In the genomic region with DNA sequence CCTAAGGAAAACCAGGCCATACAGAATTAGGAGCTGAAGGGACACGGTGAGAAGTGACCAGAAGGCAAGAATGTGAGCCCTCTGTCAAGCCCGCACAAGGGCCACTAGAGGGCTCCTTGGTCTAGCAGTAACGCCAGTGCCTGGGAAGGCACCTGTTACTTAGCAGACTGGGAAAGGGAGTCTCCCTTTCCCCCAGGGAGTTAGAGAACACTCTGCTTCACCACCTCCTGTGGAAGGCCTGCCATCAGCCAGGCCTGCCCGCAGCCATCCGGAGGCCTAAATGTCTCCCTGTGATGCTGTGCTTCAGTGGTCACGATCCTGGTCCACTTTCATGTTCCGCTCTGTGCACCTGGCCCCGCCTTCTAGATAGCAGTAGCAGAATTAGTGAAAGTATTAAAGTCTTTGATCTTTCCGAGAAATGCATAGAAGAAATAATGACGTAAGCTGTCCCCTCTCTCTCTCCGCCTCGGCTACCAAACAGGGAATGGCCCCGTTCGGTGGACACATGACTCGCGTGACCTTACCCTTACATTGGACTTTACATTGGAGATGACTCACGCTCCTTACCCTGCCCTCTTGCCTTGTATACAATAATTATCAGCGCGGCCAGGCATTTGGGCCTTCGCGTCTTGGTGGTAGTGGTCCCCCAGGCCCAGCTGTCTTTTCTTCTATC, we compare ENCODE assay signal across 9 cellular contexts. TPM values are rescaled to one million over a fixed set of nuclear protein-coding genes. Genes with fewer than 3 reads are reported as not detected.
A peak's percentile ranks its signal among the peaks of the same experiment; 100 is the strongest.
DNase-seq lines count a peak whose midpoint lies in the region; ATAC-seq, FAIRE-seq and TF ChIP-seq lines count a peak whose summit lies in the region.
"Had no signal": no experiment of that assay in that cellular context is flagged by ENCODE, and none has a peak within 500 bp of the region (broad histone marks: within the 10 kb centered on the region; RNA-seq: fewer than 3 reads in every experiment).

No MANE protein-coding gene starts in this region.

- FAIRE-seq in small intestine (lab: Jason Lieb, UNC), result no peak

- no peaks in the 10 kb centered on the region for H3K9me3 Mint-ChIP-seq in activated CD8-positive, alpha-beta T cell treated with anti-CD3 and anti-CD28 coated beads for 36 hours

- H3K27me3 ChIP-seq in small intestine (ENCODE audit: control insufficient read depth in 2 of 2, insufficient read depth in 2 of 2, low read length in 2 of 2), result no peaks in the 10 kb centered on the region

- ATAC-seq in activated CD8-positive, alpha-beta T cell treated with anti-CD3 and anti-CD28 coated beads for 36 hours, result no peak
- peak; percentile 37 for ATAC-seq in left ventricle myocardium superior
- ATAC-seq in GM19463 (IDR thresholded peaks at IDR 0.05; ENCODE audit: unreplicated experiment), result no peak
- no peak for ATAC-seq in HG02642 (IDR thresholded peaks at IDR 0.05; ENCODE audit: poor library complexity, unreplicated experiment)

- CTCF ChIA-PET in activated CD8-positive, alpha-beta T cell treated with anti-CD3 and anti-CD28 coated beads for 36 hours (lab: Charles Lee), result interaction anchor here (0.8 to 3.0 kb wide), 12 partner anchors 11 to 119 kb away, joined by 3 to 18 read pairs (median 4); a partner anchor contains a TSS

- POLR2A ChIA-PET in activated CD8-positive, alpha-beta T cell treated with anti-CD3 and anti-CD28 coated beads for 36 hours (lab: Charles Lee), result no interaction called here

- H3K4me1 Mint-ChIP-seq in activated CD8-positive, alpha-beta T cell treated with anti-CD3 and anti-CD28 coated beads for 36 hours (ENCODE audit: low read depth), result no peaks in the 10 kb centered on the region

- H3K27ac Mint-ChIP-seq in activated CD8-positive, alpha-beta T cell treated with anti-CD3 and anti-CD28 coated beads for 36 hours, result no peak overlapping the region

- WGBS in small intestine, 3 donors, result 11 to 45% (median 24%) methylated on average over 21 of the region's 21 CpGs

- H3K36me3 Mint-ChIP-seq in activated CD8-positive, alpha-beta T cell treated with anti-CD3 and anti-CD28 coated beads for 36 hours (ENCODE audit: low read depth), result no peaks in the 10 kb centered on the region

- DNase-seq in AG10803 (ENCODE audit: low read depth), result peak; percentile 48
- peak; percentile 28 for DNase-seq in NCI-H226
- DNase-seq in activated CD8-positive, alpha-beta T cell treated with anti-CD3 and anti-CD28 coated beads for 36 hours, result peak; percentile 51
- DNase-seq in left ventricle myocardium superior, result peak; percentile 62
- DNase-seq in small intestine, result peak; percentile 88

- H3K4me1 ChIP-seq in small intestine (ENCODE audit: control insufficient read depth in 2 of 2, insufficient read depth in 1 of 2, low read depth in 1 of 2, low read length in 1 of 2), result no peaks in the 10 kb centered on the region

- no peaks in the 10 kb centered on the region for H3K36me3 ChIP-seq in small intestine (ENCODE audit: control insufficient read depth in 2 of 2, insufficient read depth in 2 of 2, low read length in 2 of 2)

- peak; percentile 71 for TF ChIP-seq CTCF in AG10803 (conservative IDR thresholded peaks at IDR 0.05; ENCODE audit: low read length)
- peak; percentile 79 for TF ChIP-seq CTCF in GM12874 (IDR thresholded peaks at IDR 0.05; ENCODE audit: insufficient read depth, low read depth, low read length)
- peak; percentile 73 for TF ChIP-seq CTCF in activated CD8-positive, alpha-beta T cell treated with anti-CD3 and anti-CD28 coated beads for 36 hours (IDR thresholded peaks at IDR 0.05)

- H3K4me3 ChIP-seq in AG10803 (ENCODE audit: low read length) (no peak overlapping the region), small intestine (ENCODE audit: low read depth in 1 of 2, low read length in 2 of 2) (no peak overlapping the region)

- no peaks in the 10 kb centered on the region for H3K9me3 ChIP-seq in small intestine (ENCODE audit: control insufficient read depth, low read depth)

- intact Hi-C loops in activated CD8-positive, alpha-beta T cell treated with anti-CD3 and anti-CD28 coated beads for 36 hours (cut with micrococcal nuclease), result no loop called here
- intact Hi-C loops in left ventricle myocardium superior (cut with micrococcal nuclease), result no loop called here

- H3K27ac ChIP-seq in small intestine (ENCODE audit: low read depth in 1 of 2, low read length in 1 of 2), result peak overlapping the region in 1 of 2 donors; percentile 64
- H3K27ac ChIP-seq: epithelial cell of prostate had no signal

- H3K27me3 Mint-ChIP-seq in activated CD8-positive, alpha-beta T cell treated with anti-CD3 and anti-CD28 coated beads for 36 hours, result peaks cover 8% of the 10 kb centered on the region

- no peak overlapping the region for H3K4me3 Mint-ChIP-seq in activated CD8-positive, alpha-beta T cell treated with anti-CD3 and anti-CD28 coated beads for 36 hours

RNA-seq across cellular contexts. Expression of a gene that starts 10.7 kb away (rescaled TPM):
- 100 to 1,000 TPM; 467 to 472 TPM for total RNA-seq in activated CD8-positive, alpha-beta T cell treated with anti-CD3 and anti-CD28 coated beads for 36 hours
- total RNA-seq in left ventricle myocardium superior, result 360 TPM
- polyA plus RNA-seq in small intestine, result 1,000 to 10,000 TPM in 2 of 3 donors, 100 to 1,000 TPM in 1; 997 to 1,471 (median 1,010) TPM

RNA-seq across cellular contexts. Expression of a gene that starts 33.9 kb away (rescaled TPM):
- total RNA-seq in activated CD8-positive, alpha-beta T cell treated with anti-CD3 and anti-CD28 coated beads for 36 hours, result 100 to 1,000 TPM; 315 to 317 TPM
- 768 TPM for total RNA-seq in left ventricle myocardium superior
- polyA plus RNA-seq in small intestine, result 100 to 1,000 TPM; 234 to 361 (median 264) TPM

RNA-seq across cellular contexts. Expression of a gene that starts 49.6 kb away (rescaled TPM):
- total RNA-seq in activated CD8-positive, alpha-beta T cell treated with anti-CD3 and anti-CD28 coated beads for 36 hours, result not detected
- total RNA-seq in left ventricle myocardium superior, result not detected
- polyA plus RNA-seq in small intestine, result not detected

RNA-seq across cellular contexts. Expression of a gene that starts 56.9 kb away (rescaled TPM):
- total RNA-seq in activated CD8-positive, alpha-beta T cell treated with anti-CD3 and anti-CD28 coated beads for 36 hours, result 10 to 100 TPM; 35.5 to 39.5 TPM
- 106 TPM for total RNA-seq in left ventricle myocardium superior
- polyA plus RNA-seq in small intestine, result 10 to 100 TPM; 38.9 to 67.1 (median 52.4) TPM

Comparison
In these comparisons a context has a peak if more than half of its experiments do, and no peak if none do; other contexts are left out.
1. DNase-seq: peak in every context shown above with its lines; median percentile 88 in small intestine; 62 in left ventricle myocardium superior; 51 in activated CD8-positive, alpha-beta T cell treated with anti-CD3 and anti-CD28 coated beads for 36 hours; 48 in AG10803; 28 in NCI-H226.